In genomic region chr17:38417210-38417951, GRCh38 we compare ENCODE assay signal across 1 cellular context.
A peak's percentile ranks its signal among the peaks of the same experiment; 100 is the strongest.
TF ChIP-seq lines count a peak whose summit lies in the region.

No MANE protein-coding gene starts in this region.

TF ChIP-seq in HepG2, 621 proteins besides CTCF, POLR2A, EP300 and RAD21 (continued from another document):
- TF ChIP-seq NFE2L1 (CRISPR knock-in tag; IDR thresholded peaks at IDR 0.05; ENCODE audit: borderline replicate concordance) (no peak), HNF4G (IDR thresholded peaks at IDR 0.05; ENCODE audit: borderline replicate concordance, low read depth, low read length) (no peak), HNF4G (CRISPR knock-in tag; IDR thresholded peaks at IDR 0.05; ENCODE audit: borderline replicate concordance, low read depth) (0 out of 2 replicates have a peak, but pooled peaks have one; percentile 37), UBTF (CRISPR knock-in tag; IDR thresholded peaks at IDR 0.05) (peak; percentile 28; the same call in 1 of the 2 replicates), MYPOP (CRISPR knock-in tag; IDR thresholded peaks at IDR 0.05) (0 out of 2 replicates have a peak, but pooled peaks have one; percentile 1), ERF (CRISPR knock-in tag; IDR thresholded peaks at IDR 0.05) (0 out of 2 replicates have a peak, but pooled peaks have one; percentile 20), ZNF350 (CRISPR knock-in tag; IDR thresholded peaks at IDR 0.05; ENCODE audit: borderline replicate concordance, low read depth) (0 out of 2 replicates have a peak, but pooled peaks have one; percentile 32), HNRNPL (IDR thresholded peaks at IDR 0.05; ENCODE audit: low read depth, low read length) (peak; percentile 89), ZNF75D (CRISPR knock-in tag; IDR thresholded peaks at IDR 0.05; ENCODE audit: borderline replicate concordance) (no peak)
